In the genomic region with DNA sequence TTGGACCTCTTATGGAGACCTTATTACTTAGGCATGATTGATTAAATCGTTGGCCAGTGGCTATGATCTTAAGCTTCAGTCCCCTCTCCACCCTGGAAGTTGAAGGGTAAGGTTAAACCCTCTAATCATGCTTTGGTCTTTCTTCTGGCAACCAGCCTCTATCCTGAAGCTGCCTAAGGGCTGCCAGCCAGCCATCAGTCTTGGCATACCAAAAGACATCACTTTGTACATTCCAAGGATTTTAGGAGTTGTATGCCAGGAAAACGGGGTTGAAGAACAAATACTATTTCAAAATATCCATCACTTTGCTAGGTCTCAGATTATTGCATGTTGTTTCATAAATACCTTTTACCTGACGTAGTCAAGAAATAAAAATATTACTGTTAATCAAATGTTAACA, we compare ENCODE assay signal across 17 cellular contexts.
"Had no signal": no experiment of that assay in that cellular context is flagged by ENCODE, and none has a peak within 500 bp of the region (broad histone marks: within the 10 kb centered on the region; RNA-seq: fewer than 3 reads in every experiment).

No MANE protein-coding gene starts in this region.

- H3K27ac Mint-ChIP-seq: activated naive CD4-positive, alpha-beta T cell treated with anti-CD3 and anti-CD28 coated beads, Interleukin-2, amount 10 ng/mL, durations not matched to agents 7 days and 5 days; activated T-helper 17 cell treated with anti-CD3 and anti-CD28 coated beads, Interleukin-2, amount 50 U/mL, for 72 hours; stimulated activated effector memory CD8-positive, alpha-beta T cell treated with anti-CD3 and anti-CD28 coated beads, Interleukin-12 subunit alpha, Interleukin-12 subunit beta, amount 100 ng/mL, for 72 hours; T-helper 2 cell treated with Interferon-gamma antibody and Interleukin-4, amounts not matched to agents 5 μg/mL and 100 μg/mL, for 36 hours had no signal

- H3K9me3 ChIP-seq: adrenal gland, gastroesophageal sphincter, heart right ventricle, lower lobe of right lung, pancreas, thyroid gland had no signal

- H3K4me1 Mint-ChIP-seq: activated naive CD4-positive, alpha-beta T cell treated with anti-CD3 and anti-CD28 coated beads, Interleukin-2, amount 10 ng/mL, durations not matched to agents 7 days and 5 days; activated T-helper 17 cell treated with anti-CD3 and anti-CD28 coated beads, Interleukin-2, amount 50 U/mL, for 72 hours; stimulated activated effector memory CD8-positive, alpha-beta T cell treated with anti-CD3 and anti-CD28 coated beads, Interleukin-12 subunit alpha, Interleukin-12 subunit beta, amount 100 ng/mL, for 72 hours had no signal

- DNase-seq: activated naive CD4-positive, alpha-beta T cell treated with anti-CD3 and anti-CD28 coated beads, Interleukin-2, amount 10 ng/mL, durations not matched to agents 7 days and 5 days; adrenal gland; caudate nucleus; effector memory CD4-positive, alpha-beta T cell; heart right ventricle; left colon; lower lobe of right lung; midbrain; naive B cell; pancreas; stimulated activated CD4-positive, alpha-beta T cell treated with anti-CD3 and anti-CD28 coated beads, Interleukin-12 subunit alpha, Interleukin-12 subunit beta, amount 100 ng/mL, for 4 hours; thyroid gland had no signal

- H3K4me3 Mint-ChIP-seq: activated naive CD4-positive, alpha-beta T cell treated with anti-CD3 and anti-CD28 coated beads, Interleukin-2, amount 10 ng/mL, durations not matched to agents 7 days and 5 days; activated T-helper 17 cell treated with anti-CD3 and anti-CD28 coated beads, Interleukin-2, amount 50 U/mL, for 72 hours; stimulated activated effector memory CD8-positive, alpha-beta T cell treated with anti-CD3 and anti-CD28 coated beads, Interleukin-12 subunit alpha, Interleukin-12 subunit beta, amount 100 ng/mL, for 72 hours; T-helper 2 cell treated with Interferon-gamma antibody and Interleukin-4, amounts not matched to agents 5 μg/mL and 100 μg/mL, for 36 hours had no signal

- H3K36me3 Mint-ChIP-seq: activated naive CD4-positive, alpha-beta T cell treated with anti-CD3 and anti-CD28 coated beads, Interleukin-2, amount 10 ng/mL, durations not matched to agents 7 days and 5 days; naive B cell; stimulated activated effector memory CD8-positive, alpha-beta T cell treated with anti-CD3 and anti-CD28 coated beads, Interleukin-12 subunit alpha, Interleukin-12 subunit beta, amount 100 ng/mL, for 72 hours had no signal

- H3K27me3 Mint-ChIP-seq: activated naive CD4-positive, alpha-beta T cell treated with anti-CD3 and anti-CD28 coated beads, Interleukin-2, amount 10 ng/mL, durations not matched to agents 7 days and 5 days; naive B cell had no signal

- H3K4me1 ChIP-seq: adrenal gland, pancreas, thyroid gland had no signal

- H3K4me3 ChIP-seq: adrenal gland, coronary artery, gastroesophageal sphincter, heart right ventricle, lower lobe of right lung, pancreas, thyroid gland had no signal

- ATAC-seq: activated T-helper 17 cell treated with anti-CD3 and anti-CD28 coated beads, Interleukin-2, amount 50 U/mL, for 72 hours; gastroesophageal sphincter; heart right ventricle; left colon; lower lobe of right lung; pancreas; stimulated activated effector memory CD8-positive, alpha-beta T cell treated with anti-CD3 and anti-CD28 coated beads, Interleukin-12 subunit alpha, Interleukin-12 subunit beta, amount 100 ng/mL, for 72 hours had no signal

- H3K36me3 ChIP-seq: adrenal gland, gastroesophageal sphincter, heart right ventricle, lower lobe of right lung, pancreas, thyroid gland had no signal

- H3K9me3 Mint-ChIP-seq: activated naive CD4-positive, alpha-beta T cell treated with anti-CD3 and anti-CD28 coated beads, Interleukin-2, amount 10 ng/mL, durations not matched to agents 7 days and 5 days; activated T-helper 17 cell treated with anti-CD3 and anti-CD28 coated beads, Interleukin-2, amount 50 U/mL, for 72 hours; T-helper 2 cell treated with Interferon-gamma antibody and Interleukin-4, amounts not matched to agents 5 μg/mL and 100 μg/mL, for 36 hours had no signal
